ENCODE assay signal across 17 cellular contexts in genomic region chr15:93019091-93019490, GRCh38.
A peak's percentile ranks its signal among the peaks of the same experiment; 100 is the strongest.
DNase-seq lines count a peak whose midpoint lies in the region; ATAC-seq and TF ChIP-seq lines count a peak whose summit lies in the region.
"Had no signal": no experiment of that assay in that cellular context is flagged by ENCODE, and none has a peak within 500 bp of the region (broad histone marks: within the 10 kb centered on the region; RNA-seq: fewer than 3 reads in every experiment).

No MANE protein-coding gene starts in this region.

- no peaks in the 10 kb centered on the region for H3K27me3 ChIP-seq in testis
- H3K27me3 ChIP-seq: suprapubic skin had no signal

- H3K4me3 Mint-ChIP-seq in activated T-cell treated with anti-CD3 and anti-CD28 coated beads, Interleukin-2, amount 50 U/mL, for 4 hours: no peak overlapping the region
- H3K4me3 Mint-ChIP-seq in T-helper 17 cell (no peak overlapping the region), chondrocyte (ENCODE audit: unreplicated experiment) (no peak overlapping the region)
- H3K4me3 Mint-ChIP-seq in stimulated activated naive B cell treated with anti-CD40 and anti-IgM and Interleukin-4, amounts not matched to agents 10 μg/mL and 1 μg/mL and 100 μg/mL, for 72 hours: no peak overlapping the region
- H3K4me3 Mint-ChIP-seq: CD14-positive monocyte, H9, WTC11 had no signal

- 90 to 95% methylated on average over 7 of the region's 7 CpGs for WGBS in testis, 2 donors

- TF ChIP-seq CTCF in chondrocyte (IDR thresholded peaks at IDR 0.05): no peak
- TF ChIP-seq CTCF in testis (IDR thresholded peaks at IDR 0.05): no peak
- no peak for TF ChIP-seq CTCF in GM10266 (IDR thresholded peaks at IDR 0.05; ENCODE audit: control insufficient read depth, insufficient read depth, low read depth, missing control alignments)

- H3K36me3 ChIP-seq in testis (ENCODE audit: low read depth, missing control alignments): no peaks in the 10 kb centered on the region

- DNase-seq in activated T-cell treated with anti-CD3 and anti-CD28 coated beads, Interleukin-2, amount 50 U/mL, for 4 hours: no peak
- DNase-seq in activated T-cell treated with anti-CD3 and anti-CD28 coated beads for 4 hours: no peak
- no peak for DNase-seq in T-helper 17 cell
- no peak for DNase-seq in chondrocyte (ENCODE audit: low spot score)
- DNase-seq in stimulated activated naive B cell treated with anti-CD40 and anti-IgM and Interleukin-4, amounts not matched to agents 10 μg/mL and 1 μg/mL and 100 μg/mL, for 72 hours: no peak
- DNase-seq in testis: no peak
- DNase-seq in NCI-H146 (lab: John Stamatoyannopoulos, UW): no peak
- no peak for DNase-seq in GM10266 (ENCODE audit: extremely low spot score)
- DNase-seq: effector CD4-positive, alpha-beta T cell; H9; midbrain; Right ventricle myocardium superior; stimulated activated CD4-positive, alpha-beta T cell treated with anti-CD3 and anti-CD28 coated beads, Interleukin-4, amount 100 ng/mL, for 24 hours had no signal

- intact Hi-C loops in testis (cut with DNase I; ENCODE audit: low total_unique reads): no loop called here

- H3K36me3 Mint-ChIP-seq in activated T-cell treated with anti-CD3 and anti-CD28 coated beads, Interleukin-2, amount 50 U/mL, for 4 hours (ENCODE audit: insufficient read depth): peaks cover 75% of the 10 kb centered on the region
- H3K36me3 Mint-ChIP-seq in T-helper 17 cell (ENCODE audit: low read depth) (peaks cover 34% of the 10 kb centered on the region), chondrocyte (ENCODE audit: low read depth) (peaks cover 81% of the 10 kb centered on the region)
- peaks cover 70 to 88% of the 10 kb centered on the region in 2 donors for H3K36me3 Mint-ChIP-seq in stimulated activated naive B cell treated with anti-CD40 and anti-IgM and Interleukin-4, amounts not matched to agents 10 μg/mL and 1 μg/mL and 100 μg/mL, for 72 hours

- H3K27me3 Mint-ChIP-seq in activated T-cell treated with anti-CD3 and anti-CD28 coated beads, Interleukin-2, amount 50 U/mL, for 4 hours (ENCODE audit: low read depth): no peaks in the 10 kb centered on the region
- no peaks in the 10 kb centered on the region for H3K27me3 Mint-ChIP-seq in T-helper 17 cell
- H3K27me3 Mint-ChIP-seq in chondrocyte (ENCODE audit: low read depth): no peaks in the 10 kb centered on the region
- no peaks in the 10 kb centered on the region for H3K27me3 Mint-ChIP-seq in stimulated activated naive B cell treated with anti-CD40 and anti-IgM and Interleukin-4, amounts not matched to agents 10 μg/mL and 1 μg/mL and 100 μg/mL, for 72 hours

- H3K9me3 Mint-ChIP-seq in activated T-cell treated with anti-CD3 and anti-CD28 coated beads, Interleukin-2, amount 50 U/mL, for 4 hours: no peaks in the 10 kb centered on the region
- no peaks in the 10 kb centered on the region for H3K9me3 Mint-ChIP-seq in chondrocyte (ENCODE audit: low read depth)
- no peaks in the 10 kb centered on the region for H3K9me3 Mint-ChIP-seq in stimulated activated naive B cell treated with anti-CD40 and anti-IgM and Interleukin-4, amounts not matched to agents 10 μg/mL and 1 μg/mL and 100 μg/mL, for 72 hours
- H3K9me3 Mint-ChIP-seq: CD14-positive monocyte, H9, WTC11 had no signal

- no peaks in the 10 kb centered on the region for H3K9me3 ChIP-seq in T-helper 17 cell (ENCODE audit: control insufficient read depth, low read length, poor library complexity, severe bottlenecking)
- no peaks in the 10 kb centered on the region for H3K9me3 ChIP-seq in testis
- H3K9me3 ChIP-seq: suprapubic skin had no signal

- peaks cover 62% of the 10 kb centered on the region for H3K4me1 Mint-ChIP-seq in activated T-cell treated with anti-CD3 and anti-CD28 coated beads, Interleukin-2, amount 50 U/mL, for 4 hours (ENCODE audit: low read depth)
- peaks cover 43% of the 10 kb centered on the region for H3K4me1 Mint-ChIP-seq in T-helper 17 cell
- peaks cover 16% of the 10 kb centered on the region for H3K4me1 Mint-ChIP-seq in chondrocyte (ENCODE audit: low read depth)
- peaks cover 19 to 34% of the 10 kb centered on the region in 2 donors for H3K4me1 Mint-ChIP-seq in stimulated activated naive B cell treated with anti-CD40 and anti-IgM and Interleukin-4, amounts not matched to agents 10 μg/mL and 1 μg/mL and 100 μg/mL, for 72 hours
- H3K4me1 Mint-ChIP-seq: H9, WTC11 had no signal

- no peak overlapping the region for H3K4me3 ChIP-seq in testis
- H3K4me3 ChIP-seq: smooth muscle cell, suprapubic skin had no signal

- H3K4me1 ChIP-seq in testis: no peaks in the 10 kb centered on the region
- H3K4me1 ChIP-seq: suprapubic skin had no signal

- peak; percentile 42 to 53 for ATAC-seq in activated T-cell treated with anti-CD3 and anti-CD28 coated beads, Interleukin-2, amount 50 U/mL, for 4 hours
- no peak for ATAC-seq in T-helper 17 cell
- ATAC-seq in stimulated activated naive B cell treated with anti-CD40 and anti-IgM and Interleukin-4, amounts not matched to agents 10 μg/mL and 1 μg/mL and 100 μg/mL, for 72 hours (replicated peaks): no peak

- no peak for TF ChIP-seq POLR2A in testis (IDR thresholded peaks at IDR 0.05)

- H3K27ac Mint-ChIP-seq in T-helper 17 cell (peak overlapping the region; percentile 83), chondrocyte (ENCODE audit: unreplicated experiment) (peak overlapping the region; percentile 6)
- H3K27ac Mint-ChIP-seq in stimulated activated naive B cell treated with anti-CD40 and anti-IgM and Interleukin-4, amounts not matched to agents 10 μg/mL and 1 μg/mL and 100 μg/mL, for 72 hours: peak overlapping the region; percentile 27
- H3K27ac Mint-ChIP-seq: WTC11 had no signal

- H3K27ac ChIP-seq in testis: no peak overlapping the region
- H3K27ac ChIP-seq: suprapubic skin had no signal

Comparison
In these comparisons a context has a peak if more than half of its experiments do, and no peak if none do; other contexts are left out.
1. ATAC-seq: peak in activated T-cell treated with anti-CD3 and anti-CD28 coated beads, Interleukin-2, amount 50 U/mL, for 4 hours (2 of 2); none in T-helper 17 cell (single experiment) and stimulated activated naive B cell treated with anti-CD40 and anti-IgM and Interleukin-4, amounts not matched to agents 10 μg/mL and 1 μg/mL and 100 μg/mL, for 72 hours (0 of 2).
2. H3K27ac Mint-ChIP-seq: peak in every context shown above with its lines; median percentile 83 in T-helper 17 cell; 27 in stimulated activated naive B cell treated with anti-CD40 and anti-IgM and Interleukin-4, amounts not matched to agents 10 μg/mL and 1 μg/mL and 100 μg/mL, for 72 hours; 6 in chondrocyte.